ENCODE assay signal across 1 cellular context in genomic region chr2:152534460-152535131, GRCh38.
TF ChIP-seq lines count a peak whose summit lies in the region.

No MANE protein-coding gene starts in this region.

TF ChIP-seq in SK-N-SH treated with all-trans-retinoic acid at 6 μM for 48 hours, 23 proteins besides CTCF, POLR2A, EP300 and RAD21 (continued from another document):
- TF ChIP-seq TSHZ2 (CRISPR knock-in tag; IDR thresholded peaks at IDR 0.05), result no peak
- TF ChIP-seq TOX (CRISPR knock-in tag; IDR thresholded peaks at IDR 0.05; ENCODE audit: borderline replicate concordance), result no peak
- no peak for TF ChIP-seq ESRRG (CRISPR knock-in tag; IDR thresholded peaks at IDR 0.05)
- no peak for TF ChIP-seq CSDC2 (CRISPR knock-in tag; IDR thresholded peaks at IDR 0.05)
- TF ChIP-seq, protein P1, sequence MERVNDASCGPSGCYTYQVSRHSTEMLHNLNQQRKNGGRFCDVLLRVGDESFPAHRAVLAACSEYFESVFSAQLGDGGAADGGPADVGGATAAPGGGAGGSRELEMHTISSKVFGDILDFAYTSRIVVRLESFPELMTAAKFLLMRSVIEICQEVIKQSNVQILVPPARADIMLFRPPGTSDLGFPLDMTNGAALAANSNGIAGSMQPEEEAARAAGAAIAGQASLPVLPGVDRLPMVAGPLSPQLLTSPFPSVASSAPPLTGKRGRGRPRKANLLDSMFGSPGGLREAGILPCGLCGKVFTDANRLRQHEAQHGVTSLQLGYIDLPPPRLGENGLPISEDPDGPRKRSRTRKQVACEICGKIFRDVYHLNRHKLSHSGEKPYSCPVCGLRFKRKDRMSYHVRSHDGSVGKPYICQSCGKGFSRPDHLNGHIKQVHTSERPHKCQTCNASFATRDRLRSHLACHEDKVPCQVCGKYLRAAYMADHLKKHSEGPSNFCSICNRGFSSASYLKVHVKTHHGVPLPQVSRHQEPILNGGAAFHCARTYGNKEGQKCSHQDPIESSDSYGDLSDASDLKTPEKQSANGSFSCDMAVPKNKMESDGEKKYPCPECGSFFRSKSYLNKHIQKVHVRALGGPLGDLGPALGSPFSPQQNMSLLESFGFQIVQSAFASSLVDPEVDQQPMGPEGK (CRISPR knock-in tag; IDR thresholded peaks at IDR 0.05; ENCODE audit: borderline replicate concordance), result no peak
- no peak for TF ChIP-seq ISL1 (CRISPR knock-in tag; IDR thresholded peaks at IDR 0.05)
- no peak for TF ChIP-seq GLIS3 (CRISPR knock-in tag; IDR thresholded peaks at IDR 0.05)
- TF ChIP-seq ARNTL (CRISPR knock-in tag; IDR thresholded peaks at IDR 0.05; ENCODE audit: borderline replicate concordance, low read depth), result no peak
- no peak for TF ChIP-seq OSR1 (CRISPR knock-in tag; IDR thresholded peaks at IDR 0.05)
TF ChIP-seq in SK-N-SH treated with all-trans-retinoic acid at 6 μM for 48 hours: peak in this region for 0.
